Comparison of ENCODE assay signal across 13 cellular contexts in genomic region chr2:217797170-217797569, GRCh38.
DNase-seq lines count a peak whose midpoint lies in the region; ATAC-seq and TF ChIP-seq lines count a peak whose summit lies in the region.
"Had no signal": no experiment of that assay in that cellular context is flagged by ENCODE, and none has a peak within 500 bp of the region (broad histone marks: within the 10 kb centered on the region; RNA-seq: fewer than 3 reads in every experiment).

No MANE protein-coding gene starts in this region.

- no peaks in the 10 kb centered on the region for H3K9me3 Mint-ChIP-seq in chondrocyte (ENCODE audit: low read depth)
- H3K9me3 Mint-ChIP-seq in stimulated activated memory B cell treated with anti-CD40 and anti-IgM and Interleukin-4, amounts not matched to agents 10 μg/mL and 1 μg/mL and 100 μg/mL, for 72 hours: no peaks in the 10 kb centered on the region

- ATAC-seq in lung (ENCODE audit: insufficient read depth, low FRiP score): no peak
- no peak for ATAC-seq in stimulated activated memory B cell treated with anti-CD40 and anti-IgM and Interleukin-4, amounts not matched to agents 10 μg/mL and 1 μg/mL and 100 μg/mL, for 72 hours
- ATAC-seq: A549 had no signal

- H3K4me3 ChIP-seq in lung (no peak overlapping the region), stomach smooth muscle (ENCODE audit: low read length in 2 of 2) (no peak overlapping the region)
- H3K4me3 ChIP-seq: A549, skin epidermis had no signal

- H3K4me1 Mint-ChIP-seq in chondrocyte (ENCODE audit: low read depth): peaks cover 18% of the 10 kb centered on the region
- H3K4me1 Mint-ChIP-seq in stimulated activated memory B cell treated with anti-CD40 and anti-IgM and Interleukin-4, amounts not matched to agents 10 μg/mL and 1 μg/mL and 100 μg/mL, for 72 hours: peaks cover 13% of the 10 kb centered on the region

- H3K9me3 ChIP-seq in lung (ENCODE audit: control insufficient read depth in 2 of 2, insufficient read depth in 1 of 2, low read length in 1 of 2) (no peaks in the 10 kb centered on the region), stomach smooth muscle (ENCODE audit: control insufficient read depth in 2 of 2, low read length in 2 of 2) (no peaks in the 10 kb centered on the region)
- H3K9me3 ChIP-seq: A549 had no signal

- no peaks in the 10 kb centered on the region for H3K27me3 ChIP-seq in lung (ENCODE audit: control insufficient read depth, insufficient read depth)
- no peaks in the 10 kb centered on the region for H3K27me3 ChIP-seq in stomach smooth muscle (ENCODE audit: control insufficient read depth in 1 of 2, insufficient read depth in 2 of 2, low read length in 2 of 2)
- H3K27me3 ChIP-seq: brain microvascular endothelial cell had no signal

- peaks cover 0 to 7% of the 10 kb centered on the region in 2 donors for H3K4me1 ChIP-seq in lung (ENCODE audit: control insufficient read depth in 2 of 2, insufficient read depth in 2 of 2, low read length in 2 of 2)
- peaks cover 51% of the 10 kb centered on the region for H3K4me1 ChIP-seq in stomach smooth muscle (ENCODE audit: control insufficient read depth, insufficient read depth, low read length)

- no peak overlapping the region for H3K4me3 Mint-ChIP-seq in chondrocyte (ENCODE audit: unreplicated experiment)
- no peak overlapping the region for H3K4me3 Mint-ChIP-seq in stimulated activated memory B cell treated with anti-CD40 and anti-IgM and Interleukin-4, amounts not matched to agents 10 μg/mL and 1 μg/mL and 100 μg/mL, for 72 hours

- H3K36me3 ChIP-seq in lung (ENCODE audit: control insufficient read depth in 2 of 2, insufficient read depth in 2 of 2, low read length in 2 of 2) (peaks cover 5 to 14% of the 10 kb centered on the region in 2 donors), stomach smooth muscle (ENCODE audit: control insufficient read depth in 2 of 2, insufficient read depth in 2 of 2, low read length in 2 of 2) (peaks cover 19 to 25% of the 10 kb centered on the region in 2 donors)
- H3K36me3 ChIP-seq: brain microvascular endothelial cell had no signal

- H3K36me3 Mint-ChIP-seq in chondrocyte (ENCODE audit: low read depth): peaks cover 17% of the 10 kb centered on the region
- H3K36me3 Mint-ChIP-seq in stimulated activated memory B cell treated with anti-CD40 and anti-IgM and Interleukin-4, amounts not matched to agents 10 μg/mL and 1 μg/mL and 100 μg/mL, for 72 hours: no peaks in the 10 kb centered on the region

- TF ChIP-seq CTCF in chondrocyte (IDR thresholded peaks at IDR 0.05) (no peak), lung (IDR thresholded peaks at IDR 0.05; ENCODE audit: control extremely low read depth, extremely low read depth) (no peak)

- DNase-seq in NCI-H510A (lab: John Stamatoyannopoulos, UW) (peak; percentile 18), NCI-H510A treated with DMSO at 0.1 percent for 48 hours (lab: John Stamatoyannopoulos, UW) (no peak), chondrocyte (ENCODE audit: low spot score) (no peak), lung (ENCODE audit: low spot score) (peak; percentile 30), DMS 273 treated with DMSO at 0.1 percent for 48 hours (lab: John Stamatoyannopoulos, UW) (no peak), NCI-H2171 (lab: John Stamatoyannopoulos, UW) (no peak)
- DNase-seq: brain microvascular endothelial cell, NCI-H2227 treated with DMSO at 0.1 percent for 48 hours, trophoblast cell had no signal

- H3K27me3 Mint-ChIP-seq in chondrocyte (ENCODE audit: low read depth): no peaks in the 10 kb centered on the region
- no peaks in the 10 kb centered on the region for H3K27me3 Mint-ChIP-seq in stimulated activated memory B cell treated with anti-CD40 and anti-IgM and Interleukin-4, amounts not matched to agents 10 μg/mL and 1 μg/mL and 100 μg/mL, for 72 hours

- peak overlapping the region in 1 of 2 donors; percentile 4 for H3K27ac ChIP-seq in lung (ENCODE audit: low read depth in 1 of 2, low read length in 1 of 2)
- H3K27ac ChIP-seq in stomach smooth muscle (ENCODE audit: low read length): peak overlapping the region; percentile 77
- H3K27ac ChIP-seq: A549, brain microvascular endothelial cell had no signal

- 45 to 55% methylated on average over 3 of the region's 3 CpGs for WGBS in lung, 2 donors

- H3K27ac Mint-ChIP-seq in chondrocyte (ENCODE audit: unreplicated experiment): peak overlapping the region; percentile 47
- no peak overlapping the region for H3K27ac Mint-ChIP-seq in stimulated activated memory B cell treated with anti-CD40 and anti-IgM and Interleukin-4, amounts not matched to agents 10 μg/mL and 1 μg/mL and 100 μg/mL, for 72 hours

- peak overlapping the region in 1 of 2 donors; percentile 21 for H3K9ac ChIP-seq in stomach smooth muscle (ENCODE audit: low read length in 2 of 2)

Comparison
In these comparisons a context has a peak if more than half of its experiments do, and no peak if none do; other contexts are left out.
1. DNase-seq: peak in NCI-H510A (single experiment) and lung (single experiment); none in NCI-H510A treated with DMSO at 0.1 percent for 48 hours (single experiment), chondrocyte (single experiment), DMS 273 treated with DMSO at 0.1 percent for 48 hours (single experiment) and NCI-H2171 (single experiment).